Comparison of ENCODE assay signal across 11 cellular contexts in the genomic region with DNA sequence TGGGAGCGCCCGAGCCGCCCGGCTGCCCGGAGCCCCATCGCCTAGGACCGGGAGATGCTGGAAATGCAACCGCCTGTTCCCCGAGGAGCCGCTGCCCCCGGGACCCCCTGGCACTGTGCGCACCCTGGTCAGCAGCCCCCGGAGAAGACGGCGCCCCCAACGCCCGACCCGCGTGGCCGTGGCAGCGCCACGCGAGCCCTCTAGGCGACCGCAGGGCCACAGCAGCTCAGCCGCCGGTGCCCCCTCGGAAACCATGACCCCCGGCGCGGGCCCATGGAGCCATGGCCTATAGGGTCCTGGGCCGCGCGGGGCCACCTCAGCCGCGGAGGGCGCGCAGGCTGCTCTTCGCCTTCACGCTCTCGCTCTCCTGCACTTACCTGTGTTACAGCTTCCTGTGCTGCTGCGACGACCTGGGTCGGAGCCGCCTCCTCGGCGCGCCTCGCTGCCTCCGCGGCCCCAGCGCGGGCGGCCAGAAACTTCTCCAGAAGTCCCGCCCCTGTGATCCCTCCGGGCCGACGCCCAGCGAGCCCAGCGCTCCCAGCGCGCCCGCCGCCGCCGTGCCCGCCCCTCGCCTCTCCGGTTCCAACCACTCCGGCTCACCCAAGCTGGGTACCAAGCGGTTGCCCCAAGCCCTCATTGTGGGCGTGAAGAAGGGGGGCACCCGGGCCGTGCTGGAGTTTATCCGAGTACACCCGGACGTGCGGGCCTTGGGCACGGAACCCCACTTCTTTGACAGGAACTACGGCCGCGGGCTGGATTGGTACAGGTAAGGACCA. TPM values are rescaled to one million over a fixed set of nuclear protein-coding genes. Genes with fewer than 3 reads are reported as not detected.
DNase-seq lines count a peak whose midpoint lies in the region; ATAC-seq lines count a peak whose summit lies in the region.
"Had no signal": no experiment of that assay in that cellular context is flagged by ENCODE, and none has a peak within 500 bp of the region (broad histone marks: within the 10 kb centered on the region; RNA-seq: fewer than 3 reads in every experiment).

No MANE protein-coding gene starts in this region.

- no peak overlapping the region for H3K27ac Mint-ChIP-seq in stimulated activated memory B cell treated with anti-CD40 and anti-IgM and Interleukin-4, amounts not matched to agents 10 μg/mL and 1 μg/mL and 100 μg/mL, for 72 hours
- no peak overlapping the region for H3K27ac Mint-ChIP-seq in activated CD4-positive, alpha-beta memory T cell treated with anti-CD3 and anti-CD28 coated beads, Interleukin-2, amount 10 ng/mL, durations not matched to agents 7 days and 5 days

- peaks cover 35% of the 10 kb centered on the region for H3K27me3 ChIP-seq in MG63

- H3K9me3 Mint-ChIP-seq in stimulated activated memory B cell treated with anti-CD40 and anti-IgM and Interleukin-4, amounts not matched to agents 10 μg/mL and 1 μg/mL and 100 μg/mL, for 72 hours: peaks cover 7% of the 10 kb centered on the region
- peaks cover 2% of the 10 kb centered on the region for H3K9me3 Mint-ChIP-seq in activated CD4-positive, alpha-beta memory T cell treated with anti-CD3 and anti-CD28 coated beads, Interleukin-2, amount 10 ng/mL, durations not matched to agents 7 days and 5 days

- POLR2A ChIA-PET in activated CD4-positive, alpha-beta memory T cell treated with anti-CD3 and anti-CD28 coated beads, Interleukin-2, amount 10 ng/mL, durations not matched to agents 7 days and 5 days (lab: Charles Lee): no interaction called here

- H3K4me3 ChIP-seq in MG63: no peak overlapping the region

- H3K4me3 Mint-ChIP-seq in stimulated activated memory B cell treated with anti-CD40 and anti-IgM and Interleukin-4, amounts not matched to agents 10 μg/mL and 1 μg/mL and 100 μg/mL, for 72 hours: peak overlapping the region; percentile 36
- H3K4me3 Mint-ChIP-seq in activated CD4-positive, alpha-beta memory T cell treated with anti-CD3 and anti-CD28 coated beads, Interleukin-2, amount 10 ng/mL, durations not matched to agents 7 days and 5 days: no peak overlapping the region

- DNase-seq in MG63 (peak; percentile 2), ecto neural progenitor cell (ENCODE audit: low spot score) (peak; percentile 61), kidney tubule cell (ENCODE audit: low spot score) (peak; percentile 33), HuH-7.5 (ENCODE audit: low spot score) (no peak), NOMO-1 treated with dmso at 0.1 percent for 144 hours (lab: John Stamatoyannopoulos, UW; ENCODE audit: unreplicated experiment) (no peak), NCI-H774 (lab: John Stamatoyannopoulos, UW) (no peak)
- no peak for DNase-seq in activated CD4-positive, alpha-beta memory T cell treated with anti-CD3 and anti-CD28 coated beads, Interleukin-2, amount 10 ng/mL, durations not matched to agents 7 days and 5 days
- DNase-seq: NCI-H2081 treated with DMSO at 0.1 percent for 48 hours had no signal

- no peaks in the 10 kb centered on the region for H3K36me3 Mint-ChIP-seq in stimulated activated memory B cell treated with anti-CD40 and anti-IgM and Interleukin-4, amounts not matched to agents 10 μg/mL and 1 μg/mL and 100 μg/mL, for 72 hours
- H3K36me3 Mint-ChIP-seq in activated CD4-positive, alpha-beta memory T cell treated with anti-CD3 and anti-CD28 coated beads, Interleukin-2, amount 10 ng/mL, durations not matched to agents 7 days and 5 days (ENCODE audit: low read depth): peaks cover 2% of the 10 kb centered on the region

- no peaks in the 10 kb centered on the region for H3K36me3 ChIP-seq in MG63
- H3K36me3 ChIP-seq: pancreas had no signal

- ATAC-seq in stimulated activated memory B cell treated with anti-CD40 and anti-IgM and Interleukin-4, amounts not matched to agents 10 μg/mL and 1 μg/mL and 100 μg/mL, for 72 hours: no peak
- ATAC-seq: HCT116 had no signal

- H3K9me3 ChIP-seq in MG63: no peaks in the 10 kb centered on the region
- H3K9me3 ChIP-seq: pancreas had no signal

- H3K4me1 Mint-ChIP-seq in stimulated activated memory B cell treated with anti-CD40 and anti-IgM and Interleukin-4, amounts not matched to agents 10 μg/mL and 1 μg/mL and 100 μg/mL, for 72 hours: peaks cover 11% of the 10 kb centered on the region
- H3K4me1 Mint-ChIP-seq in activated CD4-positive, alpha-beta memory T cell treated with anti-CD3 and anti-CD28 coated beads, Interleukin-2, amount 10 ng/mL, durations not matched to agents 7 days and 5 days: no peaks in the 10 kb centered on the region

- CTCF ChIA-PET in activated CD4-positive, alpha-beta memory T cell treated with anti-CD3 and anti-CD28 coated beads, Interleukin-2, amount 10 ng/mL, durations not matched to agents 7 days and 5 days (lab: Charles Lee): no interaction called here

- H3K27me3 Mint-ChIP-seq in stimulated activated memory B cell treated with anti-CD40 and anti-IgM and Interleukin-4, amounts not matched to agents 10 μg/mL and 1 μg/mL and 100 μg/mL, for 72 hours: peaks cover 42% of the 10 kb centered on the region
- H3K27me3 Mint-ChIP-seq in activated CD4-positive, alpha-beta memory T cell treated with anti-CD3 and anti-CD28 coated beads, Interleukin-2, amount 10 ng/mL, durations not matched to agents 7 days and 5 days: peaks cover 29% of the 10 kb centered on the region

RNA-seq across cellular contexts. Expression of a gene that starts 0.6 kb away (rescaled TPM):
- not detected in 2 replicates for total RNA-seq in MG63 (2014; rRNA removed; shearing (Covaris generic); ENCODE audit: low replicate concordance)
- total RNA-seq in activated CD4-positive, alpha-beta memory T cell treated with anti-CD3 and anti-CD28 coated beads, Interleukin-2, amount 10 ng/mL, durations not matched to agents 7 days and 5 days: not detected

Comparison
In these comparisons a context has a peak if more than half of its experiments do, and no peak if none do; other contexts are left out.
1. DNase-seq: peak in MG63 (single experiment), ecto neural progenitor cell (single experiment) and kidney tubule cell (single experiment); none in HuH-7.5 (single experiment), NOMO-1 treated with dmso at 0.1 percent for 144 hours (single experiment), activated CD4-positive, alpha-beta memory T cell treated with anti-CD3 and anti-CD28 coated beads, Interleukin-2, amount 10 ng/mL, durations not matched to agents 7 days and 5 days (single experiment) and NCI-H774 (single experiment).